In the genomic region with DNA sequence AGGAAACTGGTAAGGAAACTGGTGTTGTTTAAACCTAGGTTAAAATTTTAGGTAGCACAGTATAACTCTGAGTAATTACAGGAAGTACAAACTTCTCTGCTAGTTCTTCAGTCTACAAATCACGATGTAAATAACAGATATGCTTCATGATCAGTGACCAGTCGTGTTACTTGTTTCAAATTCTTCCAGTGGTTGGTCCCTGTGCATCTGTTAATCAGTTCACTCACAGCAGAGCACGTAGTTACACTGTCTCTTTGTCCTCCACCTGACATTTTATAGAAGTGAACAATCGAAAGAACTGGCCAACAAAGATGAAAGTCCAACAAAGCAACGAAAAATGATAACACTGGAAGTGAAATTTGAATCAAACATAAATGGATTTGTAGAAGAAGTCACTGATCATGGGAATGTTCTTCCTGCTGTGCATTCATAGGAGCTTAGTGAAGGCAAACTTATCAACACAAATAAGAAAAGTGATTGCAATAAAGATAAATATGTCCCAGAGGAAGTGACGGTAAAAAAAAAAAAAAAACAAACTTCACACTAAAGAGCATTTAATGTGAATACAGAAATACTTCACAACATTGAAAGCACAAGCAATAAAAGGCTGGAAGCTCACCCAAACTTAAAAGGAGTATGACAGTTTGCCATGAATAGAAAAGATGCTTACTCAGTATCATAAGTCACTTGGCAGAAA, we compare ENCODE assay signal across 15 cellular contexts. TPM values are rescaled to one million over a fixed set of nuclear protein-coding genes. Genes with fewer than 3 reads are reported as not detected.
DNase-seq lines count a peak whose midpoint lies in the region; ATAC-seq and TF ChIP-seq lines count a peak whose summit lies in the region.
"Had no signal": no experiment of that assay in that cellular context is flagged by ENCODE, and none has a peak within 500 bp of the region (broad histone marks: within the 10 kb centered on the region; RNA-seq: fewer than 3 reads in every experiment).

No MANE protein-coding gene starts in this region.

- H3K4me3 Mint-ChIP-seq in CD4-positive, alpha-beta memory T cell, result peak overlapping the region; percentile 17 to 81 (median 72)
- H3K4me3 Mint-ChIP-seq: nephron had no signal

- H3K36me3 Mint-ChIP-seq in CD4-positive, alpha-beta memory T cell, result peaks cover 40 to 43% of the 10 kb centered on the region in 2 donors

- no peaks in the 10 kb centered on the region for H3K27me3 Mint-ChIP-seq in CD4-positive, alpha-beta memory T cell

- H3K9me3 Mint-ChIP-seq in CD4-positive, alpha-beta memory T cell, result peaks cover 0 to 2% (median 0%) of the 10 kb centered on the region in 8 donors

- POLR2A ChIA-PET in CD4-positive, alpha-beta memory T cell (lab: Charles Lee; ENCODE audit: partially characterized antibody), result interaction anchor here (0.6 kb wide), 1 partner anchor 742 kb away, joined by 3 read pairs; no protein-coding TSS in a partner anchor

- peak overlapping the region; percentile 56 to 93 (median 63) for H3K27ac Mint-ChIP-seq in CD4-positive, alpha-beta memory T cell
- H3K27ac Mint-ChIP-seq: nephron had no signal

- H3K4me1 Mint-ChIP-seq in CD4-positive, alpha-beta memory T cell, result peaks cover 27 to 60% (median 49%) of the 10 kb centered on the region in 4 donors

- peak; percentile 37 to 54 (median 48) for DNase-seq in CD4-positive, alpha-beta memory T cell
- DNase-seq in LNCaP clone FGC (ENCODE audit: low read depth) (peak; percentile 43), GM19238 (ENCODE audit: insufficient read length, low spot score) (no peak), KBM-7 (no peak)
- DNase-seq in central memory CD4-positive, alpha-beta T cell, result peak; percentile 36
- DNase-seq: erythroblast, NCI-H1436 treated with DMSO at 0.1 percent for 48 hours, NCI-H774, SW 1271 had no signal

- H3K36me3 ChIP-seq in CD4-positive, alpha-beta memory T cell (ENCODE audit: insufficient read depth, low read length), result peaks cover 12% of the 10 kb centered on the region
- H3K36me3 ChIP-seq in muscle layer of duodenum (ENCODE audit: control insufficient read depth in 1 of 2, insufficient read depth in 2 of 2, low read length in 2 of 2), result peaks cover 21 to 30% of the 10 kb centered on the region in 2 donors

- in situ Hi-C loops in KBM-7 (cut with MboI; ENCODE audit: low pct_unique_long_range_greater_than_20kb, low sequenced_read_pairs), result no loop called here

- TF ChIP-seq CTCF in LNCaP clone FGC (IDR thresholded peaks at IDR 0.05; ENCODE audit: control insufficient read depth, extremely low read depth, insufficient read depth), result no peak

- no peaks in the 10 kb centered on the region for H3K9me3 ChIP-seq in CD4-positive, alpha-beta memory T cell (ENCODE audit: control insufficient read depth in 1 of 2, low read length in 2 of 2)
- no peaks in the 10 kb centered on the region for H3K9me3 ChIP-seq in muscle layer of duodenum (ENCODE audit: control insufficient read depth in 1 of 2, low read length in 2 of 2)

- intact Hi-C loops in CD4-positive, alpha-beta memory T cell (cut with micrococcal nuclease), result no loop called here

- H3K4me3 ChIP-seq in CD4-positive, alpha-beta memory T cell (ENCODE audit: low read length in 2 of 2), result no peak overlapping the region
- H3K4me3 ChIP-seq in LNCaP clone FGC (ENCODE audit: low read depth, low read length) (0 out of 2 replicates have a peak overlapping the region, but pooled peaks have one; percentile 22), muscle layer of duodenum (ENCODE audit: low read depth in 1 of 2, low read length in 2 of 2) (no peak overlapping the region)
- H3K4me3 ChIP-seq: BLaER1, skin epidermis had no signal

- peak overlapping the region; percentile 23 for H3K27ac ChIP-seq in CD4-positive, alpha-beta memory T cell (ENCODE audit: low read depth, low read length)
- H3K27ac ChIP-seq in muscle layer of duodenum (ENCODE audit: low read length), result peak overlapping the region; percentile 34
- H3K27ac ChIP-seq: BLaER1 had no signal

- no peaks in the 10 kb centered on the region for H3K27me3 ChIP-seq in CD4-positive, alpha-beta memory T cell (ENCODE audit: insufficient read depth, low read length)
- no peaks in the 10 kb centered on the region for H3K27me3 ChIP-seq in muscle layer of duodenum (ENCODE audit: low read depth, low read length)
- H3K27me3 ChIP-seq: BLaER1 had no signal

- ATAC-seq in HG03135 (IDR thresholded peaks at IDR 0.05; ENCODE audit: unreplicated experiment) (no peak), GM18498 (IDR thresholded peaks at IDR 0.05; ENCODE audit: unreplicated experiment) (no peak)

- CTCF ChIA-PET in CD4-positive, alpha-beta memory T cell (lab: Charles Lee; ENCODE audit: partially characterized antibody), result interaction anchor here (0.7 to 1.2 kb wide), 2 partner anchors 18 to 20 kb away, joined by 3 read pairs; no protein-coding TSS in a partner anchor

- H3K4me1 ChIP-seq in CD4-positive, alpha-beta memory T cell (ENCODE audit: insufficient read depth, low read length), result peaks cover 31% of the 10 kb centered on the region
- H3K4me1 ChIP-seq in muscle layer of duodenum (ENCODE audit: control insufficient read depth in 1 of 2, insufficient read depth in 2 of 2, low read length in 2 of 2), result peaks cover 0 to 2% of the 10 kb centered on the region in 2 donors

RNA-seq across cellular contexts. Expression of a gene that starts 7.0 kb away (rescaled TPM):
- total RNA-seq in CD4-positive, alpha-beta memory T cell, result 10 to 100 TPM; 28.8 to 31.6 TPM
- 10 to 100 TPM; 14.6 to 44.1 TPM for polyA plus RNA-seq in CD4-positive, alpha-beta memory T cell

RNA-seq across cellular contexts. Expression of a gene that starts 38.7 kb away (rescaled TPM):
- total RNA-seq in CD4-positive, alpha-beta memory T cell, result not detected
- polyA plus RNA-seq in CD4-positive, alpha-beta memory T cell, result not detected

RNA-seq across cellular contexts. Expression of a gene that starts 46.5 kb away (rescaled TPM):
- total RNA-seq in CD4-positive, alpha-beta memory T cell, result 10 to 100 TPM; 39.6 to 41.0 TPM
- polyA plus RNA-seq in CD4-positive, alpha-beta memory T cell, result 10 to 100 TPM; 41.3 to 44.8 TPM

Comparison
In these comparisons a context has a peak if more than half of its experiments do, and no peak if none do; other contexts are left out.
1. DNase-seq: peak in CD4-positive, alpha-beta memory T cell (5 of 5), LNCaP clone FGC (single experiment) and central memory CD4-positive, alpha-beta T cell (single experiment); none in GM19238 (single experiment) and KBM-7 (single experiment).